In the genomic region with DNA sequence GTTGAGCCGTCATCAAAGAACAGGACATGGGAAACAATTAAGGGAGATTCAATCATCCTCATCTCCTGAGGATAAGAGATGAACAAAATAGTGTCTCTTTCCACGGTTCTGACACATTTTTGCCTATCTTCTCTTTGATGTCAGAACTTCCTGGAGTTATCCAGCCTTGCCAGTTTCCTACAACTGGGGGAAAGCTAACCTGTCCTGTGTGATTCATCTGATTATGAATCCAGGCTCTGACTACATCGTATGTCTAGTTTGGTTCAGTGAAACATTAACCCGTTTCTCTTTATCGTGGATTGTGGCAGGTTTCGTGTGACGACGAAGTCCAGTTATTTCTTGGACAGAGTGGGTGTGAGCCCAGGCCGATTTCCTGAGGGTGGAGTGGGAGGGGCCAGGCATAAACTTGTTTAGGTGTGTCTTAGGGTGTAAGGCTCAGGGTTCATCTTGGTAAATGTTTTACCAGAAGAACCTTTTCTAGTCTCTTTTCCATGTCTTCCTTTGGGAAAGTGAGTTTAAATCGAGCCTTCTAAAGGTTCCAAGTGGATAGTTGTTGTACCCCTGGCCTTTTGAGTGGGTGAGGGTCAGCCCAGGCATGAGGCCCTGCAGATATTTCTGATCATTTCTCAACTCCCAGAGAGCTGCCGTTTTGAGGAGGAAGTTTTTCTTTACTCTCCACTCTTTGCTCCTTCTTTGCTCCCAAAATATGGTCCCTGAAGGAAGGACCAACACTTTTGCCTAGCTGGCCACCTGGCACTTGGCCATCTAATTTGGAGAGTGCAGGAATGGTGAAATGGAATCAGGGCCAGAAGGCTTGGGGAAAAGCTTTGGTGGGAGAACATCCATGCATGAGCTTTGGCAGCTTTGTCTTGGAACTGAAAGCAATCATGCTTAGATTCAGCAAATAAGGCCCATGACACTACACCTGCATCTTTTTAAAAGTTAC, we compare ENCODE assay signal across 21 cellular contexts. TPM values are rescaled to one million over a fixed set of nuclear protein-coding genes. Genes with fewer than 3 reads are reported as not detected.
A peak's percentile ranks its signal among the peaks of the same experiment; 100 is the strongest.
DNase-seq lines count a peak whose midpoint lies in the region; ATAC-seq, FAIRE-seq and TF ChIP-seq lines count a peak whose summit lies in the region.
"Had no signal": no experiment of that assay in that cellular context is flagged by ENCODE, and none has a peak within 500 bp of the region (broad histone marks: within the 10 kb centered on the region; RNA-seq: fewer than 3 reads in every experiment).

No MANE protein-coding gene starts in this region.

- H3K27ac Mint-ChIP-seq in Caco-2 (ENCODE audit: unreplicated experiment) (peak overlapping the region; percentile 96), neural progenitor cell (no peak overlapping the region)

- H2AFZ ChIP-seq in neural progenitor cell (replicated peaks) (no peak overlapping the region), SK-N-SH (ENCODE audit: low read depth) (no peak overlapping the region)

- H3K27ac ChIP-seq in neural progenitor cell (peak overlapping the region; percentile 79), spleen (no peak overlapping the region), SK-N-SH (ENCODE audit: low read depth in 2 of 2, low read length in 1 of 2) (no peak overlapping the region)
- H3K27ac ChIP-seq: heart left ventricle, HL-60, neutrophil, RWPE1 had no signal

- H4K20me1 ChIP-seq in neural progenitor cell (ENCODE audit: low read depth) (no peaks in the 10 kb centered on the region), SK-N-SH (ENCODE audit: insufficient read depth) (no peaks in the 10 kb centered on the region)

- H3K9me3 ChIP-seq in Caco-2 = no peaks in the 10 kb centered on the region
- H3K9me3 ChIP-seq in neural progenitor cell (ENCODE audit: low read depth) = no peaks in the 10 kb centered on the region
- H3K9me3 ChIP-seq in spleen = no peaks in the 10 kb centered on the region
- H3K9me3 ChIP-seq in SK-N-SH = no peaks in the 10 kb centered on the region
- H3K9me3 ChIP-seq: heart left ventricle, neutrophil had no signal

- H3K27me3 Mint-ChIP-seq in Caco-2 (ENCODE audit: insufficient read depth, unreplicated experiment) (no peaks in the 10 kb centered on the region), neural progenitor cell (ENCODE audit: insufficient read depth, low read depth) (peaks cover 2% of the 10 kb centered on the region)
- H3K27me3 Mint-ChIP-seq: central memory CD8-positive, alpha-beta T cell had no signal

- CTCF ChIA-PET in Caco-2 (lab: Charles Lee) = interaction anchor here (0.6 to 1.5 kb wide), 3 partner anchors 19 to 220 kb away, joined by 3 to 7 read pairs (median 6); no protein-coding TSS in a partner anchor
- CTCF ChIA-PET in SK-N-SH (lab: Yijun Ruan, JAX) = interaction anchor here (1.6 kb wide), 1 partner anchor 74 kb away, joined by 4 read pairs; no protein-coding TSS in a partner anchor

- H3K9me3 Mint-ChIP-seq in Caco-2 (ENCODE audit: unreplicated experiment) = no peaks in the 10 kb centered on the region
- H3K9me3 Mint-ChIP-seq in neural progenitor cell = no peaks in the 10 kb centered on the region
- H3K9me3 Mint-ChIP-seq: activated T-cell treated with anti-CD3 and anti-CD28 coated beads, Interleukin-2, amount 50 U/mL, for 4 hours; central memory CD8-positive, alpha-beta T cell had no signal

- no peak for TF ChIP-seq POLR2A in spleen (IDR thresholded peaks at IDR 0.05)

- H3K9me2 ChIP-seq in SK-N-SH = no peaks in the 10 kb centered on the region

- BruUV-seq in Caco-2 (replicated peaks; lab: Mats Ljungman, UMichigan) = TSS peak; percentile 98

- peak overlapping the region; percentile 75 for H3K4me3 Mint-ChIP-seq in Caco-2 (ENCODE audit: unreplicated experiment)
- no peak overlapping the region for H3K4me3 Mint-ChIP-seq in neural progenitor cell
- H3K4me3 Mint-ChIP-seq: activated T-cell treated with anti-CD3 and anti-CD28 coated beads, Interleukin-2, amount 50 U/mL, for 4 hours; central memory CD8-positive, alpha-beta T cell had no signal

- POLR2A ChIA-PET in Caco-2 (lab: Charles Lee) (interaction anchor here (0.6 to 2.0 kb wide), 5 partner anchors 8 to 50 kb away, joined by 3 to 11 read pairs (median 8); a partner anchor contains a TSS), SK-N-SH (lab: Yijun Ruan, JAX) (no interaction called here)

- TF ChIP-seq EP300 in SK-N-SH (IDR thresholded peaks at IDR 0.05; ENCODE audit: borderline replicate concordance in 1 of 2, low read depth in 1 of 2, low read length in 1 of 2) = no peak

- no peak for TF ChIP-seq RAD21 in SK-N-SH (IDR thresholded peaks at IDR 0.05; ENCODE audit: low read length)

- H3F3A ChIP-seq in neural progenitor cell (ENCODE audit: low read depth) = peaks cover 31% of the 10 kb centered on the region
- no peaks in the 10 kb centered on the region for H3F3A ChIP-seq in SK-N-SH (replicated peaks; ENCODE audit: insufficient read depth)

- H3K27me3 ChIP-seq in Caco-2 (replicated peaks; ENCODE audit: control insufficient read depth, insufficient read depth, low read length) = no peaks in the 10 kb centered on the region
- H3K27me3 ChIP-seq in neural progenitor cell = no peaks in the 10 kb centered on the region
- no peaks in the 10 kb centered on the region for H3K27me3 ChIP-seq in spleen (replicated peaks in 1 of 7)
- H3K27me3 ChIP-seq in SK-N-SH (ENCODE audit: insufficient read depth) = no peaks in the 10 kb centered on the region
- H3K27me3 ChIP-seq: heart left ventricle, neutrophil had no signal

- H3K4me1 Mint-ChIP-seq in Caco-2 (ENCODE audit: low read depth, unreplicated experiment) (peaks cover 20% of the 10 kb centered on the region), neural progenitor cell (peaks cover 8% of the 10 kb centered on the region)
- H3K4me1 Mint-ChIP-seq: central memory CD8-positive, alpha-beta T cell had no signal

- peak; percentile 92 to 96 for DNase-seq in Caco-2
- peak; percentile 97 for DNase-seq in RCC 7860 (ENCODE audit: low spot score)
- peak; percentile 94 for DNase-seq in glomerular visceral epithelial cell (ENCODE audit: extremely low spot score)
- DNase-seq in neural progenitor cell (ENCODE audit: low spot score) = no peak
- no peak for DNase-seq in spleen
- DNase-seq in SK-N-SH = no peak
- DNase-seq: activated CD4-positive, alpha-beta T cell treated with anti-CD3 and anti-CD28 coated beads for 4 hours; activated T-cell treated with anti-CD3 and anti-CD28 coated beads, Interleukin-2, amount 50 U/mL, for 4 hours; H7; heart left ventricle; NCI-H1694 treated with DMSO at 0.1 percent for 48 hours; NCI-H526 treated with DMSO at 0.1 percent for 48 hours; stimulated activated CD4-positive, alpha-beta T cell treated with anti-CD3 and anti-CD28 coated beads, Interleukin-12 subunit alpha, Interleukin-12 subunit beta, amount 100 ng/mL, for 4 hours; T-helper 9 cell had no signal

- peaks cover 6% of the 10 kb centered on the region for H3K36me3 Mint-ChIP-seq in Caco-2 (ENCODE audit: insufficient read depth, unreplicated experiment)
- H3K36me3 Mint-ChIP-seq in neural progenitor cell = no peaks in the 10 kb centered on the region

- H3K36me3 ChIP-seq in Caco-2 (ENCODE audit: control insufficient read depth, insufficient read depth, low read length) = no peaks in the 10 kb centered on the region
- H3K36me3 ChIP-seq in neural progenitor cell = no peaks in the 10 kb centered on the region
- peaks cover 0 to 23% (median 2%) of the 10 kb centered on the region in 6 donors for H3K36me3 ChIP-seq in spleen
- H3K36me3 ChIP-seq in SK-N-SH (replicated peaks in 1 of 2; ENCODE audit: control insufficient read depth in 1 of 2, insufficient read depth in 2 of 2, low read length in 1 of 2) = peaks cover 0 to 3% of the 10 kb centered on the region in 2 experiments

- intact Hi-C loops in Caco-2 (cut with micrococcal nuclease; ENCODE audit: unreplicated experiment) (loop anchor here (1.0 to 2.0 kb wide), 6 partner anchors 11 to 211 kb away; a partner anchor contains a TSS), spleen (cut with DNase I; ENCODE audit: low total_unique reads) (no loop called here)

- peak overlapping the region; percentile 7 for H3K9ac ChIP-seq in neural progenitor cell
- no peak overlapping the region for H3K9ac ChIP-seq in SK-N-SH

- ATAC-seq in HG03432 (IDR thresholded peaks at IDR 0.05; ENCODE audit: unreplicated experiment) (no peak), GM18502 (IDR thresholded peaks at IDR 0.05; ENCODE audit: poor library complexity, unreplicated experiment) (no peak)
- ATAC-seq: activated T-cell treated with anti-CD3 and anti-CD28 coated beads, Interleukin-2, amount 50 U/mL, for 4 hours had no signal

- H3K4me1 ChIP-seq in Caco-2 (peaks cover 51% of the 10 kb centered on the region), neural progenitor cell (peaks cover 43% of the 10 kb centered on the region), spleen (peaks cover 0 to 5% (median 0%) of the 10 kb centered on the region in 6 donors), SK-N-SH (ENCODE audit: control insufficient read depth in 1 of 2, insufficient read depth in 2 of 2, low read depth in 1 of 2, low read length in 1 of 2) (peaks cover 0 to 3% of the 10 kb centered on the region in 2 experiments; a peak in 1 of 4 replicates)

- H3K79me2 ChIP-seq in neural progenitor cell (ENCODE audit: low read depth) (no peaks in the 10 kb centered on the region), SK-N-SH (ENCODE audit: insufficient read depth) (no peaks in the 10 kb centered on the region)

- H3K4me3 ChIP-seq in Caco-2 (ENCODE audit: low read depth, low read length) (no peak overlapping the region), neural progenitor cell (no peak overlapping the region), spleen (no peak overlapping the region), SK-N-SH (ENCODE audit: low read depth in 2 of 2, low read length in 1 of 2) (no peak overlapping the region)
- H3K4me3 ChIP-seq: heart left ventricle, lung had no signal

- H3K4me2 ChIP-seq in neural progenitor cell (peak overlapping the region; percentile 23), SK-N-SH (no peak overlapping the region)

- peak; percentile 99 for FAIRE-seq in RCC 7860 (lab: Jason Lieb, UNC)

- WGBS in spleen, 5 donors = 80 to 89% (median 84%) methylated on average over 11 of the region's 11 CpGs
- 71% methylated on average over 11 of the region's 11 CpGs for WGBS in SK-N-SH (ENCODE audit: low lambda C conversion rate)

- no peak for TF ChIP-seq CTCF in Caco-2 (IDR thresholded peaks at IDR 0.05; ENCODE audit: insufficient read depth in 1 of 2, low read depth in 1 of 2, low read length in 1 of 2, severe bottlenecking in 1 of 2, unreplicated experiment in 1 of 2)
- no peak for TF ChIP-seq CTCF in neural progenitor cell (IDR thresholded peaks at IDR 0.05)
- TF ChIP-seq CTCF in spleen (IDR thresholded peaks at IDR 0.05 in 8 of 11, conservative IDR thresholded peaks at IDR 0.05 in 3 of 11) = no peak
- no peak for TF ChIP-seq CTCF in SK-N-SH (IDR thresholded peaks at IDR 0.05)

TF ChIP-seq in SK-N-SH, 30 proteins besides CTCF, POLR2A, EP300 and RAD21 (continues in another document):
- no peak for TF ChIP-seq SMC3 (IDR thresholded peaks at IDR 0.05; ENCODE audit: low read depth, low read length)
- TF ChIP-seq ELF1 (IDR thresholded peaks at IDR 0.05) = no peak
- TF ChIP-seq TEAD4 (IDR thresholded peaks at IDR 0.05; ENCODE audit: borderline replicate concordance, insufficient read depth) = no peak

RNA-seq across cellular contexts. Expression of a gene that starts 50.4 kb away (rescaled TPM):
- total RNA-seq in Caco-2 (2022) (59.1 and 61.4 TPM in 2 replicates), neural progenitor cell (ENCODE audit: low replicate concordance) (178 and 240 TPM in 2 replicates), spleen (10 to 100 TPM in 1 of 7 donors, 1 to 10 TPM in 6; 4.0 to 11.4 (median 6.6) TPM)
- polyA plus RNA-seq in spleen (1 to 10 TPM in 1 of 3 donors, under 1 TPM in 2; 0.35 to 1.1 (median 0.38) TPM), SK-N-SH (2012; rRNA removed) (0.52 and 0.72 TPM in 2 replicates)
- polyA plus RNA-seq in SK-N-SH (2012; cell fraction: cytosol; rRNA removed) = 0.66 and 0.72 TPM in 2 replicates
- 0.41 and 0.66 TPM in 2 replicates for polyA plus RNA-seq in SK-N-SH (2012; cell fraction: nucleus; rRNA removed)

Comparison
In these comparisons a context has a peak if more than half of its experiments do, and no peak if none do; other contexts are left out.
1. DNase-seq: peak in Caco-2 (2 of 2), RCC 7860 (single experiment) and glomerular visceral epithelial cell (single experiment); none in neural progenitor cell (single experiment), spleen (single experiment) and SK-N-SH (single experiment).